8 cellular contexts compared by ENCODE assay signal in genomic region chr10:121927361-121927840, GRCh38. TPM values are rescaled to one million over a fixed set of nuclear protein-coding genes. Genes with fewer than 3 reads are reported as not detected.
DNase-seq lines count a peak whose midpoint lies in the region; ATAC-seq, FAIRE-seq and TF ChIP-seq lines count a peak whose summit lies in the region.

No MANE protein-coding gene starts in this region.

- TF ChIP-seq POLR2A in HepG2 (IDR thresholded peaks at IDR 0.05; ENCODE audit: insufficient read depth in 1 of 2, low read depth in 2 of 2, low read length in 2 of 2) = peak; percentile 47 to 75; a peak in 3 of 4 replicates

- H3K27me3 Mint-ChIP-seq in IgD-negative memory B cell = no peaks in the 10 kb centered on the region

- H3K9me3 ChIP-seq in HepG2 (ENCODE audit: low read length) = no peaks in the 10 kb centered on the region

- peak overlapping the region; percentile 97 for H3K9ac ChIP-seq in HepG2 (ENCODE audit: insufficient read depth, low read depth, low read length)

- FAIRE-seq in HepG2 (lab: Jason Lieb, UNC) (no peak), D721Med (lab: Jason Lieb, UNC) (no peak)

- intact Hi-C loops in HepG2 (cut with micrococcal nuclease; ENCODE audit: unreplicated experiment) = loop anchor here (5.0 kb wide), 2 partner anchors 125 to 185 kb away; no protein-coding TSS in a partner anchor

- H3K27me3 ChIP-seq in HepG2 (ENCODE audit: control insufficient read depth in 1 of 2, insufficient read depth in 2 of 2, low read length in 2 of 2) = no peaks in the 10 kb centered on the region; a peak in 1 of 5 replicates

- peak overlapping the region; percentile 93 to 99 (median 95) for H3K4me3 Mint-ChIP-seq in IgD-negative memory B cell

- H3K4me1 Mint-ChIP-seq in IgD-negative memory B cell = peaks cover 16 to 24% (median 16%) of the 10 kb centered on the region in 3 donors

- H3K4me1 ChIP-seq in HepG2 (ENCODE audit: insufficient read depth, low read length) = peaks cover 53% of the 10 kb centered on the region

- H3K27ac ChIP-seq in HepG2 (ENCODE audit: extremely low read length, insufficient read depth, low read length) = peak overlapping the region; percentile 95

- CTCF ChIA-PET in HepG2 (lab: Yijun Ruan, JAX; ENCODE audit: low intra/inter-chr PET ratio, low total read pairs) = no interaction called here

- POLR2A ChIA-PET in HepG2 (lab: Yijun Ruan, JAX) = interaction anchor here (0.6 to 2.7 kb wide), 14 partner anchors 8 to 186 kb away, joined by 3 to 21 read pairs (median 4); partner anchors contain the start of gene NSMCE4A

- in situ Hi-C loops in HepG2 (cut with HindIII; ENCODE audit: extremely low pct_ligation_motif_present, low pct_unique_long_range_greater_than_20kb) = no loop called here

- H3K36me3 Mint-ChIP-seq in IgD-negative memory B cell = peaks cover 4% of the 10 kb centered on the region

- peak; percentile 13 for DNase-seq in GF-D8 (lab: John Stamatoyannopoulos, UW)
- peak; percentile 64 for DNase-seq in dermis blood vessel endothelial cell
- DNase-seq in HepG2 (ENCODE audit: low spot score) = peak; percentile 58
- DNase-seq in stimulated activated CD4-positive, alpha-beta T cell treated with anti-CD3 and anti-CD28 coated beads, Interleukin-4, amount 100 ng/mL, for 24 hours = peak; percentile 33
- DNase-seq in D721Med (ENCODE audit: insufficient read length, low spot score) = no peak

- H3K27ac Mint-ChIP-seq in IgD-negative memory B cell = peak overlapping the region; percentile 69 to 96 (median 91)

- WGBS in HepG2 (ENCODE audit: low lambda C conversion rate) = 5% methylated on average over 9 of the region's 48 CpGs

- peak overlapping the region; percentile 75 for H3K4me2 ChIP-seq in HepG2 (ENCODE audit: low read depth, low read length)

- peaks cover 52% of the 10 kb centered on the region for H3K79me2 ChIP-seq in HepG2 (ENCODE audit: insufficient read depth, low read length)

- H3K36me3 ChIP-seq in HepG2 (replicated peaks in 1 of 2; ENCODE audit: control insufficient read depth in 1 of 2, insufficient read depth in 2 of 2, low read length in 2 of 2) = peaks cover 0 to 5% of the 10 kb centered on the region in 2 experiments; a peak in 1 of 5 replicates

- no peak for TF ChIP-seq CTCF in WI38 (IDR thresholded peaks at IDR 0.05; ENCODE audit: low read depth, low read length)
- no peak for TF ChIP-seq CTCF in HepG2 (CRISPR knock-in tag; IDR thresholded peaks at IDR 0.05)
- no peak for TF ChIP-seq CTCF in D721Med (IDR thresholded peaks at IDR 0.05; ENCODE audit: insufficient read depth, missing control alignments)

- TF ChIP-seq RAD21 in HepG2 (CRISPR knock-in tag; IDR thresholded peaks at IDR 0.05) = no peak

- peak; percentile 47 for ATAC-seq in GM21723 (IDR thresholded peaks at IDR 0.05; ENCODE audit: unreplicated experiment)
- ATAC-seq in HepG2 = peak; percentile 69

- no peaks in the 10 kb centered on the region for H3K9me3 Mint-ChIP-seq in IgD-negative memory B cell

- TF ChIP-seq EP300 in HepG2 (IDR thresholded peaks at IDR 0.05; ENCODE audit: low read depth in 2 of 2, low read length in 2 of 2) = no peak
- no peak for TF ChIP-seq EP300 in HepG2 (CRISPR knock-in tag; IDR thresholded peaks at IDR 0.05; ENCODE audit: borderline replicate concordance)

- H3K4me3 ChIP-seq in WI38 (ENCODE audit: low read depth, low read length) (peak overlapping the region; percentile 93), HepG2 (replicated peaks in 1 of 3; ENCODE audit: insufficient read depth in 1 of 3, low read depth in 2 of 3, low read length in 3 of 3) (peak overlapping the region; percentile 91 to 98 (median 98))

- H2AFZ ChIP-seq in HepG2 (ENCODE audit: low read length) = no peak overlapping the region

- H4K20me1 ChIP-seq in HepG2 (ENCODE audit: insufficient read depth, low read length) = no peaks in the 10 kb centered on the region

- no TSS peak for BruUV-seq in HepG2 (replicated peaks; lab: Mats Ljungman, UMichigan)

TF ChIP-seq in HepG2, 621 proteins besides CTCF, POLR2A, EP300 and RAD21 (continues in another document):
- TF ChIP-seq ELF3 (CRISPR knock-in tag; IDR thresholded peaks at IDR 0.05) = no peak
- no peak for TF ChIP-seq ZKSCAN1 (IDR thresholded peaks at IDR 0.05; ENCODE audit: low read length)
- TF ChIP-seq ZBTB39 (CRISPR knock-in tag; IDR thresholded peaks at IDR 0.05) = no peak
- no peak for TF ChIP-seq BRD4 (CRISPR knock-in tag; IDR thresholded peaks at IDR 0.05)
- TF ChIP-seq CREB1 (IDR thresholded peaks at IDR 0.05) = no peak
- TF ChIP-seq CREB1 (CRISPR knock-in tag; IDR thresholded peaks at IDR 0.05) = no peak
- TF ChIP-seq HOXD1 (CRISPR knock-in tag; IDR thresholded peaks at IDR 0.05) = no peak
- peak; percentile 58 for TF ChIP-seq HNRNPLL (IDR thresholded peaks at IDR 0.05; ENCODE audit: low read depth, low read length, poor library complexity, severe bottlenecking)
- no peak for TF ChIP-seq RFX5 (IDR thresholded peaks at IDR 0.05; ENCODE audit: low read depth, low read length)

RNA-seq across cellular contexts. Expression of gene ATE1, which starts 0.4 kb away (rescaled TPM):
- 20.2 TPM for polyA plus RNA-seq in IgD-negative memory B cell
- 48.7 and 52.7 TPM in 2 replicates for total RNA-seq in dermis blood vessel endothelial cell
- 42.2 and 68.9 TPM in 2 replicates for total RNA-seq in HepG2 (2016; rRNA removed; fragmentation: Illumina TruSeq; extraction: Trizol)
- 43.5 and 45.3 TPM in 2 replicates for total RNA-seq in HepG2 (2016; cell fraction: cytosol; rRNA removed; fragmentation: Illumina TruSeq; extraction: Trizol; ENCODE audit: low read depth)
- total RNA-seq in HepG2 (2016; cell fraction: insoluble cytoplasmic fraction; rRNA removed; fragmentation: Illumina TruSeq; extraction: Trizol) = 42.7 and 63.5 TPM in 2 replicates
- 36.0 and 39.2 TPM in 2 replicates for total RNA-seq in HepG2 (2016; cell fraction: membrane; rRNA removed; fragmentation: Illumina TruSeq; extraction: Trizol)
- total RNA-seq in HepG2 (2016; cell fraction: nucleus; rRNA removed; fragmentation: Illumina TruSeq; extraction: Trizol) = 47.7 and 50.6 TPM in 2 replicates
- polyA plus RNA-seq in HepG2 (2011; rRNA removed) = 13.9 and 17.5 TPM in 2 replicates
- polyA plus RNA-seq in HepG2 (2011; cell fraction: cytosol; rRNA removed) = 10.9 and 15.5 TPM in 2 replicates
- polyA plus RNA-seq in HepG2 (2011; cell fraction: nucleus; rRNA removed) = 8.0 and 12.0 TPM in 2 replicates
- polyA plus RNA-seq in HepG2 (2012) = 18.8 and 23.6 TPM in 2 replicates
- polyA plus RNA-seq in HepG2 (2016; cell fraction: cytosol; fragmentation: Illumina TruSeq; extraction: Trizol; ENCODE audit: low read depth) = 1.3 and 1.5 TPM in 2 replicates
- 40.1 and 45.1 TPM in 2 replicates for polyA plus RNA-seq in HepG2 (2016; cell fraction: insoluble cytoplasmic fraction; fragmentation: Illumina TruSeq; extraction: Trizol; ENCODE audit: low read depth)
- polyA plus RNA-seq in HepG2 (2016; cell fraction: membrane; fragmentation: Illumina TruSeq; extraction: Trizol; ENCODE audit: low read depth) = 5.8 and 7.3 TPM in 2 replicates
- polyA plus RNA-seq in HepG2 (2016; cell fraction: nucleus; fragmentation: Illumina TruSeq; extraction: Trizol; ENCODE audit: insufficient read depth, low read depth) = 24.1 and 26.2 TPM in 2 replicates
- 30.6 and 37.0 TPM in 2 replicates for polyA minus RNA-seq in HepG2 (2011; rRNA and poly(A)+ RNA removed; ENCODE audit: low replicate concordance)
- polyA minus RNA-seq in HepG2 (2011; cell fraction: cytosol; rRNA and poly(A)+ RNA removed) = 46.1 and 56.6 TPM in 2 replicates
- polyA minus RNA-seq in HepG2 (2011; cell fraction: nucleus; rRNA and poly(A)+ RNA removed) = 54.5 and 71.6 TPM in 2 replicates

RNA-seq across cellular contexts. Expression of gene NSMCE4A, which starts 47.6 kb away (rescaled TPM):
- polyA plus RNA-seq in IgD-negative memory B cell (51.1 TPM), HepG2 (2011; rRNA removed) (47.0 and 61.1 TPM in 2 replicates)
- total RNA-seq in dermis blood vessel endothelial cell (54.6 and 67.9 TPM in 2 replicates), HepG2 (2016; rRNA removed; fragmentation: Illumina TruSeq; extraction: Trizol) (91.6 and 108 TPM in 2 replicates)
- 46.8 and 47.9 TPM in 2 replicates for total RNA-seq in HepG2 (2016; cell fraction: cytosol; rRNA removed; fragmentation: Illumina TruSeq; extraction: Trizol; ENCODE audit: low read depth)
- 95.7 and 113 TPM in 2 replicates for total RNA-seq in HepG2 (2016; cell fraction: insoluble cytoplasmic fraction; rRNA removed; fragmentation: Illumina TruSeq; extraction: Trizol)
- total RNA-seq in HepG2 (2016; cell fraction: membrane; rRNA removed; fragmentation: Illumina TruSeq; extraction: Trizol) = 58.2 and 62.5 TPM in 2 replicates
- total RNA-seq in HepG2 (2016; cell fraction: nucleus; rRNA removed; fragmentation: Illumina TruSeq; extraction: Trizol) = 79.6 and 84.1 TPM in 2 replicates
- 26.3 and 29.5 TPM in 2 replicates for polyA plus RNA-seq in HepG2 (2011; cell fraction: cytosol; rRNA removed)
- 120 and 126 TPM in 2 replicates for polyA plus RNA-seq in HepG2 (2011; cell fraction: nucleus; rRNA removed)
- 42.3 and 49.9 TPM in 2 replicates for polyA plus RNA-seq in HepG2 (2012)
- polyA plus RNA-seq in HepG2 (2016; cell fraction: cytosol; fragmentation: Illumina TruSeq; extraction: Trizol; ENCODE audit: low read depth) = 42.9 and 45.9 TPM in 2 replicates
- polyA plus RNA-seq in HepG2 (2016; cell fraction: insoluble cytoplasmic fraction; fragmentation: Illumina TruSeq; extraction: Trizol; ENCODE audit: low read depth) = 98.9 and 108 TPM in 2 replicates
- polyA plus RNA-seq in HepG2 (2016; cell fraction: membrane; fragmentation: Illumina TruSeq; extraction: Trizol; ENCODE audit: low read depth) = 44.9 and 47.4 TPM in 2 replicates
- 142 and 151 TPM in 2 replicates for polyA plus RNA-seq in HepG2 (2016; cell fraction: nucleus; fragmentation: Illumina TruSeq; extraction: Trizol; ENCODE audit: insufficient read depth, low read depth)
- polyA minus RNA-seq in HepG2 (2011; rRNA and poly(A)+ RNA removed; ENCODE audit: low replicate concordance) = 11.7 and 12.0 TPM in 2 replicates
- 11.8 and 18.0 TPM in 2 replicates for polyA minus RNA-seq in HepG2 (2011; cell fraction: cytosol; rRNA and poly(A)+ RNA removed)
- polyA minus RNA-seq in HepG2 (2011; cell fraction: nucleus; rRNA and poly(A)+ RNA removed) = 56.8 and 59.3 TPM in 2 replicates
